In the genomic region with DNA sequence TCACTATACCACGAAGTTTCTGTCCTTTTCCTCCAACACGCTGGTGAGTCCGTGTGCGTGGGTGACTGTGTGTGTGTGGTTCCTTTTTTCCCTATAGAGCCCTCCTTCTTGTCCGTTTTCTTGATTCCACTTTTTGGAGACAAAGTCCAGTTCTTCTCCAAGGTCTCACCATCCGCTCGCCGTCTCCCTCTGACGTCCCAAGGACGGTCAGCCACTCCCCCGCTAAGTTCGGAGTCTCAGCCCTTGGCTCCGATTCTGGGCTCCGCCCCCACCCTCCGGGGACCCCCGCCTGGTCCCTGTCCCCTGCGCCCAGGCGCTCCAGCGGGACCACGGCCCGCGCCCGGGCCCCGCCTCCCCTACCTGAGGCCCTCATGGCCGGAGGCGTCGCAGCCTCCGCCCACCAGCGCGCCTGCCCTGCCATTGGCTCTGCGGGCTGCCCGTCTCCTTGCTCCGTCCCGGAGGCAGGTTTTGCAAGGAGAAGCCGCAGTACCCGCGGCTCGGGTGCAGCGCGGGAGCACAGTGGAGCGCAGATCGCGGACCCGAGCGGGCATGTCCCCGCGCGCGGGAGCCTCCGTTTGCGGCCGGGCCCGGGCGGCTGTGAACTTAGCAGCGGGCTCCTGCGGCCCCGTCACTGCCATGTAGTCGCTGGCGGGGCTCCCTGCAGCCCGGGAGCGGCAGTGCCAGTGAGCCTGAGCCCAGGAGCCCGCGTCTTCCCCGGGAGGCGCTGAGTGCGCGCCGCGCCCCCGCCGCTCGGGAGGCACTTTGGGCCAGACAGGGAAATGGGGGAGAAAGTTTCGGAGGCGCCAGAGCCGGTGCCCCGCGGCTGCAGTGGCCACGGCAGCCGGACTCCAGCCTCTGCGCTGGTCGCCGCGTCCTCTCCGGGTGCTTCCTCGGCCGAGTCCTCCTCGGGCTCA, we compare ENCODE assay signal across 1 cellular context.
TF ChIP-seq lines count a peak whose summit lies in the region.

A gene (plus strand): TSS at position 517 of the 914 bp plus-strand sequence. CDS start 263 bp downstream, at position 780.

TF ChIP-seq in GM23338, 12 proteins besides CTCF, POLR2A, EP300 and RAD21 (continued from another document):
- TF ChIP-seq, protein P1, sequence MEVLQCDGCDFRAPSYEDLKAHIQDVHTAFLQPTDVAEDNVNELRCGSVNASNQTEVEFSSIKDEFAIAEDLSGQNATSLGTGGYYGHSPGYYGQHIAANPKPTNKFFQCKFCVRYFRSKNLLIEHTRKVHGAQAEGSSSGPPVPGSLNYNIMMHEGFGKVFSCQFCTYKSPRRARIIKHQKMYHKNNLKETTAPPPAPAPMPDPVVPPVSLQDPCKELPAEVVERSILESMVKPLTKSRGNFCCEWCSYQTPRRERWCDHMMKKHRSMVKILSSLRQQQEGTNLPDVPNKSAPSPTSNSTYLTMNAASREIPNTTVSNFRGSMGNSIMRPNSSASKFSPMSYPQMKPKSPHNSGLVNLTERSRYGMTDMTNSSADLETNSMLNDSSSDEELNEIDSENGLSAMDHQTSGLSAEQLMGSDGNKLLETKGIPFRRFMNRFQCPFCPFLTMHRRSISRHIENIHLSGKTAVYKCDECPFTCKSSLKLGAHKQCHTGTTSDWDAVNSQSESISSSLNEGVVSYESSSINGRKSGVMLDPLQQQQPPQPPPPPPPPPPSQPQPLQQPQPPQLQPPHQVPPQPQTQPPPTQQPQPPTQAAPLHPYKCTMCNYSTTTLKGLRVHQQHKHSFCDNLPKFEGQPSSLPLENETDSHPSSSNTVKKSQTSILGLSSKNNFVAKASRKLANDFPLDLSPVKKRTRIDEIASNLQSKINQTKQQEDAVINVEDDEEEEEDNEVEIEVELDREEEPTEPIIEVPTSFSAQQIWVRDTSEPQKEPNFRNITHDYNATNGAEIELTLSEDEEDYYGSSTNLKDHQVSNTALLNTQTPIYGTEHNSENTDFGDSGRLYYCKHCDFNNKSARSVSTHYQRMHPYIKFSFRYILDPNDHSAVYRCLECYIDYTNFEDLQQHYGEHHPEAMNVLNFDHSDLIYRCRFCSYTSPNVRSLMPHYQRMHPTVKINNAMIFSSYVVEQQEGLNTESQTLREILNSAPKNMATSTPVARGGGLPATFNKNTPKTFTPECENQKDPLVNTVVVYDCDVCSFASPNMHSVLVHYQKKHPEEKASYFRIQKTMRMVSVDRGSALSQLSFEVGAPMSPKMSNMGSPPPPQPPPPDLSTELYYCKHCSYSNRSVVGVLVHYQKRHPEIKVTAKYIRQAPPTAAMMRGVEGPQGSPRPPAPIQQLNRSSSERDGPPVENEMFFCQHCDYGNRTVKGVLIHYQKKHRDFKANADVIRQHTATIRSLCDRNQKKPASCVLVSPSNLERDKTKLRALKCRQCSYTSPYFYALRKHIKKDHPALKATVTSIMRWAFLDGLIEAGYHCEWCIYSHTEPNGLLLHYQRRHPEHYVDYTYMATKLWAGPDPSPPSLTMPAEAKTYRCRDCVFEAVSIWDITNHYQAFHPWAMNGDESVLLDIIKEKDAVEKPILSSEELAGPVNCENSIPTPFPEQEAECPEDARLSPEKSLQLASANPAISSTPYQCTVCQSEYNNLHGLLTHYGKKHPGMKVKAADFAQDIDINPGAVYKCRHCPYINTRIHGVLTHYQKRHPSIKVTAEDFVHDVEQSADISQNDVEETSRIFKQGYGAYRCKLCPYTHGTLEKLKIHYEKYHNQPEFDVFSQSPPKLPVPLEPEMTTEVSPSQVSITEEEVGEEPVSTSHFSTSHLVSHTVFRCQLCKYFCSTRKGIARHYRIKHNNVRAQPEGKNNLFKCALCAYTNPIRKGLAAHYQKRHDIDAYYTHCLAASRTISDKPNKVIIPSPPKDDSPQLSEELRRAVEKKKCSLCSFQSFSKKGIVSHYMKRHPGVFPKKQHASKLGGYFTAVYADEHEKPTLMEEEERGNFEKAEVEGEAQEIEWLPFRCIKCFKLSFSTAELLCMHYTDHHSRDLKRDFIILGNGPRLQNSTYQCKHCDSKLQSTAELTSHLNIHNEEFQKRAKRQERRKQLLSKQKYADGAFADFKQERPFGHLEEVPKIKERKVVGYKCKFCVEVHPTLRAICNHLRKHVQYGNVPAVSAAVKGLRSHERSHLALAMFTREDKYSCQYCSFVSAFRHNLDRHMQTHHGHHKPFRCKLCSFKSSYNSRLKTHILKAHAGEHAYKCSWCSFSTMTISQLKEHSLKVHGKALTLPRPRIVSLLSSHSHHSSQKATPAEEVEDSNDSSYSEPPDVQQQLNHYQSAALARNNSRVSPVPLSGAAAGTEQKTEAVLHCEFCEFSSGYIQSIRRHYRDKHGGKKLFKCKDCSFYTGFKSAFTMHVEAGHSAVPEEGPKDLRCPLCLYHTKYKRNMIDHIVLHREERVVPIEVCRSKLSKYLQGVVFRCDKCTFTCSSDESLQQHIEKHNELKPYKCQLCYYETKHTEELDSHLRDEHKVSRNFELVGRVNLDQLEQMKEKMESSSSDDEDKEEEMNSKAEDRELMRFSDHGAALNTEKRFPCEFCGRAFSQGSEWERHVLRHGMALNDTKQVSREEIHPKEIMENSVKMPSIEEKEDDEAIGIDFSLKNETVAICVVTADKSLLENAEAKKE (CRISPR knock-in tag; IDR thresholded peaks at IDR 0.05): no peak
- TF ChIP-seq, protein P2, sequence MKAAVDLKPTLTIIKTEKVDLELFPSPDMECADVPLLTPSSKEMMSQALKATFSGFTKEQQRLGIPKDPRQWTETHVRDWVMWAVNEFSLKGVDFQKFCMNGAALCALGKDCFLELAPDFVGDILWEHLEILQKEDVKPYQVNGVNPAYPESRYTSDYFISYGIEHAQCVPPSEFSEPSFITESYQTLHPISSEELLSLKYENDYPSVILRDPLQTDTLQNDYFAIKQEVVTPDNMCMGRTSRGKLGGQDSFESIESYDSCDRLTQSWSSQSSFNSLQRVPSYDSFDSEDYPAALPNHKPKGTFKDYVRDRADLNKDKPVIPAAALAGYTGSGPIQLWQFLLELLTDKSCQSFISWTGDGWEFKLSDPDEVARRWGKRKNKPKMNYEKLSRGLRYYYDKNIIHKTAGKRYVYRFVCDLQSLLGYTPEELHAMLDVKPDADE (IDR thresholded peaks at IDR 0.05): 0 out of 2 replicates have a peak, but pooled peaks have one; percentile 13
- TF ChIP-seq ZNF331 (CRISPR knock-in tag; IDR thresholded peaks at IDR 0.05; ENCODE audit: low read depth) (no peak), POLR2AphosphoS5 (IDR thresholded peaks at IDR 0.05; ENCODE audit: low read depth) (peak; percentile 96), EZH2 (IDR thresholded peaks at IDR 0.05; ENCODE audit: low read depth, unreplicated experiment) (no peak)
